1 cellular context compared by ENCODE assay signal in the genomic region with DNA sequence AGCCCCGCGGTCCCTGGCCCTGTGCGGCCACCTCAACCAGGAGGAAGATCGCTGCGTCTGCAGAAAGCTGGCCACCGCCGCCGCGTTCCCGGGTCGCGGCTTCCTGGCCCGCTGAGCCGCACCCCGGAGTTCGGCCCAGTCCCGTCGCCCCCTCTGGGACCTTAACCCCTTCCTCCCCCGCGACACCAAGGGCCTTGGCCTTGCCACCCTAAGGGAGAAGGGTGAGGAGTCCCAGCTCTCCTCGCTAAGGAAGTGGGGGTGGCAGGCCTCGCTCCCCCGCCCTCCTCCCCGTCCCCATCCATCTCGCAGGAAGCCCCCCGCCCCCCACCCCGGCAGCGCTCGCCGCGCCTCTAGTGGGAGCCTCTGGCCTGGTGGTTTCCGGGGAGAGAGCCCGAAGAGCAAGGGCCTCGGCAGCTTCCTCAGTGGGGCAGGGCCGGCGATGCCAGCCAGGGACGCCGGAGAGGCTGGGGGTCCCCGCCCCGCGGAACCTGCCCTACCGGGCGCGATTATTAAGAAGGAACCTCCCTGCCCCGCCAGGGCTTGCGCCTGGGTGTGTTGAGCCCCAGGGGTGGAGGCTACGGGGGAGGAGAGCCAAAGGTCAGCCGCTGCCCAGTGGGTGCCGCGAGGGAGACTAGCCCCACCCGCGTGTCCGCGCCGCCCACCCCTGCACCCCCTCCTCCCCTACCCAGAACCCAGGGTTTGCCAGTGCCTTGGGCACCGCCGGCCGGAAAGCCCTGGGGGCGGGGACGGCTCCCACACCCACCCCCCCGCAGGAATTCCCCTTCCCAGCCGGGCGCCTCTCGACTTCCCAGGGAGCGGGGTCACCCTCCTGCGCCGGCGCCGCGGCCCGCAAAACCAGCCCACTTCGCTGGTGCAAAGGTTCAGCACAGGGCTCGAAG.
TF ChIP-seq lines count a peak whose summit lies in the region.

No MANE protein-coding gene starts in this region.

TF ChIP-seq in K562, 482 proteins besides CTCF, POLR2A, EP300 and RAD21 (continued from another document and continues in another):
- TF ChIP-seq CHD7 (IDR thresholded peaks at IDR 0.05; ENCODE audit: low read depth, low read length) (no peak), GTF2A2 (tag; IDR thresholded peaks at IDR 0.05) (no peak), SIRT6 (IDR thresholded peaks at IDR 0.05; ENCODE audit: low read depth, low read length) (no peak), KDM5B (IDR thresholded peaks at IDR 0.05; ENCODE audit: insufficient replicate concordance, low read depth, low read length) (no peak), ZNF146 (CRISPR knock-in tag; IDR thresholded peaks at IDR 0.05; ENCODE audit: unreplicated experiment) (no peak), ZNF431 (CRISPR knock-in tag; IDR thresholded peaks at IDR 0.05) (no peak), HDGF (IDR thresholded peaks at IDR 0.05) (no peak), KLF16 (IDR thresholded peaks at IDR 0.05) (no peak), PRMT5 (CRISPR knock-in tag; IDR thresholded peaks at IDR 0.05) (no peak), POLR3A (IDR thresholded peaks at IDR 0.05; ENCODE audit: borderline replicate concordance, extremely low read depth, insufficient read depth, insufficient read length) (no peak), POLR2AphosphoS5 (IDR thresholded peaks at IDR 0.05; ENCODE audit: control insufficient read depth, insufficient read depth, low read depth, low read length) (peak; percentile 0), ZNF12 (CRISPR knock-in tag; IDR thresholded peaks at IDR 0.05) (no peak), ZC3H8 (IDR thresholded peaks at IDR 0.05) (no peak), ZKSCAN1 (IDR thresholded peaks at IDR 0.05; ENCODE audit: low read depth, low read length) (0 out of 2 replicates have a peak, but pooled peaks have one; percentile 8), SPI1 (IDR thresholded peaks at IDR 0.05; ENCODE audit: borderline replicate concordance, low read depth, low read length) (no peak), RERE (CRISPR knock-in tag; IDR thresholded peaks at IDR 0.05; ENCODE audit: borderline replicate concordance) (no peak), ZBED1 (IDR thresholded peaks at IDR 0.05) (peak; percentile 42; the same call in 1 of the 2 replicates), RBFOX2 (IDR thresholded peaks at IDR 0.05; ENCODE audit: low read depth, low read length) (peak; percentile 89), ZNF507 (tag; conservative IDR thresholded peaks at IDR 0.05) (no peak), ZNF224 (CRISPR knock-in tag; IDR thresholded peaks at IDR 0.05) (no peak), NCOA4 (IDR thresholded peaks at IDR 0.05; ENCODE audit: partially characterized antibody) (no peak), C11orf30 (IDR thresholded peaks at IDR 0.05; ENCODE audit: low read depth) (peak; percentile 82), CSDE1 (IDR thresholded peaks at IDR 0.05) (no peak), BCOR (IDR thresholded peaks at IDR 0.05) (no peak), BMI1 (IDR thresholded peaks at IDR 0.05; ENCODE audit: low read length) (no peak), FOXM1 (IDR thresholded peaks at IDR 0.05; ENCODE audit: low read depth) (no peak), FOXM1 (CRISPR knock-in tag; IDR thresholded peaks at IDR 0.05; ENCODE audit: low read depth) (no peak), TCF15 (CRISPR knock-in tag; IDR thresholded peaks at IDR 0.05) (no peak), ZNF668 (CRISPR knock-in tag; IDR thresholded peaks at IDR 0.05) (no peak), HIVEP1 (CRISPR knock-in tag; IDR thresholded peaks at IDR 0.05) (no peak), SP1 (CRISPR knock-in tag; IDR thresholded peaks at IDR 0.05) (no peak; the same call in 1 of the 2 replicates), MCM5 (IDR thresholded peaks at IDR 0.05; ENCODE audit: low read depth) (no peak), MED1 (CRISPR knock-in tag; IDR thresholded peaks at IDR 0.05; ENCODE audit: borderline replicate concordance) (no peak), BRCA1 (IDR thresholded peaks at IDR 0.05) (no peak), BRCA1 (CRISPR knock-in tag; IDR thresholded peaks at IDR 0.05) (no peak), ETV1 (tag; conservative IDR thresholded peaks at IDR 0.05; ENCODE audit: low read depth) (peak; percentile 26; the same call in 1 of the 2 replicates), ZNF398 (CRISPR knock-in tag; IDR thresholded peaks at IDR 0.05) (no peak), HMG20A (CRISPR knock-in tag; conservative IDR thresholded peaks at IDR 0.05) (no peak)
- TF ChIP-seq, protein P1, sequence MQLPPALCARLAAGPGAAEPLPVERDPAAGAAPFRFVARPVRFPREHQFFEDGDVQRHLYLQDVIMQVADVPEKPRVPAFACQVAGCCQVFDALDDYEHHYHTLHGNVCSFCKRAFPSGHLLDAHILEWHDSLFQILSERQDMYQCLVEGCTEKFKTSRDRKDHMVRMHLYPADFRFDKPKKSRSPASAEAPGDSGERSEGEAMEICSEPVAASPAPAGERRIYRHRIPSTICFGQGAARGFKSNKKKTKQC (CRISPR knock-in tag; IDR thresholded peaks at IDR 0.05): peak; percentile 63; the same call in 1 of the 2 replicates
- TF ChIP-seq, protein P2, sequence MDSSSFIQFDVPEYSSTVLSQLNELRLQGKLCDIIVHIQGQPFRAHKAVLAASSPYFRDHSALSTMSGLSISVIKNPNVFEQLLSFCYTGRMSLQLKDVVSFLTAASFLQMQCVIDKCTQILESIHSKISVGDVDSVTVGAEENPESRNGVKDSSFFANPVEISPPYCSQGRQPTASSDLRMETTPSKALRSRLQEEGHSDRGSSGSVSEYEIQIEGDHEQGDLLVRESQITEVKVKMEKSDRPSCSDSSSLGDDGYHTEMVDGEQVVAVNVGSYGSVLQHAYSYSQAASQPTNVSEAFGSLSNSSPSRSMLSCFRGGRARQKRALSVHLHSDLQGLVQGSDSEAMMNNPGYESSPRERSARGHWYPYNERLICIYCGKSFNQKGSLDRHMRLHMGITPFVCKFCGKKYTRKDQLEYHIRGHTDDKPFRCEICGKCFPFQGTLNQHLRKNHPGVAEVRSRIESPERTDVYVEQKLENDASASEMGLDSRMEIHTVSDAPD (CRISPR knock-in tag; IDR thresholded peaks at IDR 0.05): no peak
